11 cellular contexts compared by ENCODE assay signal in the genomic region with DNA sequence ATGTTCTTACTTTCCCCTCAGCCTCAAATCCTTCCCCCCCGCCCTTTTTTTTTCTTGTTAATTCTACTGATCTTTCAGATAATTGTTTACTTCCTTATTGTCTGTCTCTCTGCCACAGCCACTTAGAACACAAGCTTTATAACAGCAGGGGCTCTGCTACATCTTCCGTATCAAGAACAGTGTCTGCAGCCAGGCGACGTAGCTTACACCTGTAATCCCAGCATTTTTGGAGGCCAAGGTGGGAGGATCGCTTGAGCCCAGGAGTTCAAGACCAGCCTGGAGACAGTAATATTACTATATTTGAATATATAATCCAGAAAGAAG. TPM values are rescaled to one million over a fixed set of nuclear protein-coding genes. Genes with fewer than 3 reads are reported as not detected.
DNase-seq lines count a peak whose midpoint lies in the region; ATAC-seq, FAIRE-seq and TF ChIP-seq lines count a peak whose summit lies in the region.
"Had no signal": no experiment of that assay in that cellular context is flagged by ENCODE, and none has a peak within 500 bp of the region (broad histone marks: within the 10 kb centered on the region; RNA-seq: fewer than 3 reads in every experiment).

No MANE protein-coding gene starts in this region.

- CTCF ChIA-PET in activated CD4-positive, alpha-beta T cell treated with anti-CD3 and anti-CD28 coated beads, Interleukin-2, amount 10 ng/mL, durations not matched to agents 7 days and 5 days (lab: Charles Lee), result interaction anchor here (1.1 kb wide), 1 partner anchor 17 kb away, joined by 3 read pairs; no protein-coding TSS in a partner anchor
- CTCF ChIA-PET in SK-N-SH (lab: Yijun Ruan, JAX), result interaction anchor here (0.6 kb wide), 1 partner anchor 372 kb away, joined by 3 read pairs; no protein-coding TSS in a partner anchor

- peaks cover 85% of the 10 kb centered on the region for H4K20me1 ChIP-seq in SK-N-SH (ENCODE audit: insufficient read depth)
- peaks cover 17% of the 10 kb centered on the region for H4K20me1 ChIP-seq in keratinocyte (ENCODE audit: control insufficient read depth, extremely low read depth, insufficient read depth, low read length)

- peaks cover 40% of the 10 kb centered on the region for H3K4me1 Mint-ChIP-seq in activated CD4-positive, alpha-beta T cell treated with anti-CD3 and anti-CD28 coated beads, Interleukin-2, amount 10 ng/mL, durations not matched to agents 7 days and 5 days

- no peak for FAIRE-seq in keratinocyte (lab: Jason Lieb, UNC)

- H3K27ac ChIP-seq in SK-N-SH (ENCODE audit: low read depth in 2 of 2, low read length in 1 of 2), result peak overlapping the region; percentile 76 to 85; a peak in 3 of 4 replicates
- H3K27ac ChIP-seq in keratinocyte (ENCODE audit: control insufficient read depth, insufficient read depth, low read length), result no peak overlapping the region
- peak overlapping the region; percentile 4 to 42 for H3K27ac ChIP-seq in thoracic aorta
- H3K27ac ChIP-seq in substantia nigra (ENCODE audit: low read depth, low read length, poor library complexity, severe bottlenecking), result no peak overlapping the region
- H3K27ac ChIP-seq in upper lobe of left lung, result peak overlapping the region in 2 of 4 donors; percentile 17 to 29

- H3K36me3 Mint-ChIP-seq in activated CD4-positive, alpha-beta T cell treated with anti-CD3 and anti-CD28 coated beads, Interleukin-2, amount 10 ng/mL, durations not matched to agents 7 days and 5 days (ENCODE audit: low read depth), result peaks cover 14% of the 10 kb centered on the region

- no peak for TF ChIP-seq RAD21 in SK-N-SH (IDR thresholded peaks at IDR 0.05; ENCODE audit: low read length)

- H3K27me3 Mint-ChIP-seq in activated CD4-positive, alpha-beta T cell treated with anti-CD3 and anti-CD28 coated beads, Interleukin-2, amount 10 ng/mL, durations not matched to agents 7 days and 5 days, result no peaks in the 10 kb centered on the region

- no peak for TF ChIP-seq POLR2A in upper lobe of left lung (IDR thresholded peaks at IDR 0.05)

- H3K4me3 Mint-ChIP-seq in activated CD4-positive, alpha-beta T cell treated with anti-CD3 and anti-CD28 coated beads, Interleukin-2, amount 10 ng/mL, durations not matched to agents 7 days and 5 days, result no peak overlapping the region

- H3K36me3 ChIP-seq in SK-N-SH (replicated peaks in 1 of 2; ENCODE audit: control insufficient read depth in 1 of 2, insufficient read depth in 2 of 2, low read length in 1 of 2) (peaks cover 0 to 14% of the 10 kb centered on the region in 2 experiments), keratinocyte (ENCODE audit: control insufficient read depth in 2 of 2, extremely low read depth in 1 of 2, insufficient read depth in 2 of 2, low read length in 2 of 2) (no peaks in the 10 kb centered on the region), thoracic aorta (no peaks in the 10 kb centered on the region), upper lobe of left lung (no peaks in the 10 kb centered on the region)
- H3K36me3 ChIP-seq: BE2C had no signal

- H3K9me2 ChIP-seq in SK-N-SH, result no peaks in the 10 kb centered on the region

- POLR2A ChIA-PET in activated CD4-positive, alpha-beta T cell treated with anti-CD3 and anti-CD28 coated beads, Interleukin-2, amount 10 ng/mL, durations not matched to agents 7 days and 5 days (lab: Charles Lee), result no interaction called here
- POLR2A ChIA-PET in SK-N-SH (lab: Yijun Ruan, JAX), result no interaction called here

- H3K9me1 ChIP-seq in keratinocyte (ENCODE audit: control insufficient read depth, extremely low read depth, insufficient read depth, low read length), result no peaks in the 10 kb centered on the region

- H3K4me3 ChIP-seq in SK-N-SH (ENCODE audit: low read depth in 2 of 2, low read length in 1 of 2), result peak overlapping the region in 1 of 2 experiments; percentile 15; a peak in 1 of 4 replicates
- H3K4me3 ChIP-seq in keratinocyte (ENCODE audit: control insufficient read depth in 2 of 3, extremely low read depth in 1 of 3, insufficient read depth in 2 of 3, low read depth in 1 of 3, low read length in 3 of 3), result no peak overlapping the region
- no peak overlapping the region for H3K4me3 ChIP-seq in thoracic aorta
- no peak overlapping the region for H3K4me3 ChIP-seq in upper lobe of left lung

- DNase-seq in activated CD4-positive, alpha-beta T cell treated with anti-CD3 and anti-CD28 coated beads, Interleukin-2, amount 10 ng/mL, durations not matched to agents 7 days and 5 days, result no peak
- DNase-seq in activated CD4-positive, alpha-beta T cell treated with anti-CD3 and anti-CD28 coated beads for 48 hours, result no peak
- DNase-seq in SK-N-SH, result no peak
- DNase-seq in keratinocyte (ENCODE audit: low read depth, low spot score), result no peak
- DNase-seq in thoracic aorta (ENCODE audit: low spot score), result no peak
- no peak for DNase-seq in substantia nigra (lab: John Stamatoyannopoulos, UW)
- no peak for DNase-seq in upper lobe of left lung
- DNase-seq: BE2C; NCI-H1436 treated with DMSO at 0.1 percent for 48 hours; stimulated activated CD4-positive, alpha-beta T cell treated with anti-CD3 and anti-CD28 coated beads, Interleukin-1b, Interleukin-23, amount 100 ng/mL, for 48 hours had no signal

- H3F3A ChIP-seq in SK-N-SH (replicated peaks; ENCODE audit: insufficient read depth), result peaks cover 35% of the 10 kb centered on the region

- H3K4me1 ChIP-seq in SK-N-SH (ENCODE audit: control insufficient read depth in 1 of 2, insufficient read depth in 2 of 2, low read depth in 1 of 2, low read length in 1 of 2) (peaks cover 5 to 23% of the 10 kb centered on the region in 2 experiments), keratinocyte (ENCODE audit: control insufficient read depth, extremely low read depth, insufficient read depth, low read length) (peaks cover 17% of the 10 kb centered on the region), thoracic aorta (ENCODE audit: control insufficient read depth in 1 of 2, low read depth in 2 of 2) (peaks cover 47 to 78% of the 10 kb centered on the region in 2 donors), upper lobe of left lung (peaks cover 33 to 38% (median 35%) of the 10 kb centered on the region in 4 donors)

- dilution Hi-C loops in keratinocyte (cut with MboI; ENCODE audit: extremely low pct_ligation_motif_present, low sequenced_read_pairs), result no loop called here

- peaks cover 100% of the 10 kb centered on the region for H3K79me2 ChIP-seq in SK-N-SH (ENCODE audit: insufficient read depth)
- H3K79me2 ChIP-seq in keratinocyte (ENCODE audit: control insufficient read depth, insufficient read depth, low read length), result peaks cover 76% of the 10 kb centered on the region

- peaks cover 6% of the 10 kb centered on the region for H3K9me3 Mint-ChIP-seq in activated CD4-positive, alpha-beta T cell treated with anti-CD3 and anti-CD28 coated beads, Interleukin-2, amount 10 ng/mL, durations not matched to agents 7 days and 5 days

- no peak for TF ChIP-seq CTCF in SK-N-SH (IDR thresholded peaks at IDR 0.05)
- TF ChIP-seq CTCF in keratinocyte (optimal IDR thresholded peaks at IDR 0.05 in 1 of 3, IDR thresholded peaks at IDR 0.05 in 1 of 3, conservative IDR thresholded peaks at IDR 0.05 in 1 of 3; ENCODE audit: extremely low read depth in 1 of 3, insufficient read depth in 2 of 3, low read length in 3 of 3), result no peak
- TF ChIP-seq CTCF in thoracic aorta (IDR thresholded peaks at IDR 0.05), result no peak
- no peak for TF ChIP-seq CTCF in upper lobe of left lung (IDR thresholded peaks at IDR 0.05)

- no peaks in the 10 kb centered on the region for H3K9me3 ChIP-seq in SK-N-SH
- no peaks in the 10 kb centered on the region for H3K9me3 ChIP-seq in keratinocyte (ENCODE audit: control insufficient read depth, low read depth, low read length)
- H3K9me3 ChIP-seq in thoracic aorta, result no peaks in the 10 kb centered on the region
- H3K9me3 ChIP-seq in upper lobe of left lung, result no peaks in the 10 kb centered on the region
- H3K9me3 ChIP-seq: BE2C had no signal

- no peak for ATAC-seq in thoracic aorta (ENCODE audit: insufficient number of reproducible peaks, low FRiP score, low read depth)
- no peak for ATAC-seq in HG02642 (IDR thresholded peaks at IDR 0.05; ENCODE audit: poor library complexity, unreplicated experiment)
- ATAC-seq in upper lobe of left lung (ENCODE audit: low FRiP score in 2 of 2), result no peak

- peak overlapping the region; percentile 1; the same call in 1 of the 2 replicates for H3K9ac ChIP-seq in SK-N-SH
- H3K9ac ChIP-seq in keratinocyte (ENCODE audit: control insufficient read depth, extremely low read depth, insufficient read depth, low read length), result no peak overlapping the region

- WGBS in SK-N-SH (ENCODE audit: low lambda C conversion rate), result 67% methylated on average over 5 of the region's 5 CpGs
- WGBS in upper lobe of left lung, 2 donors, result 63 to 64% methylated on average over 5 of the region's 5 CpGs

- peak overlapping the region; percentile 36 for H3K4me2 ChIP-seq in SK-N-SH
- peak overlapping the region; percentile 18 for H3K4me2 ChIP-seq in keratinocyte (ENCODE audit: control insufficient read depth, extremely low read depth, insufficient read depth, low read depth, low read length)

- no peaks in the 10 kb centered on the region for H3K27me3 ChIP-seq in SK-N-SH (ENCODE audit: insufficient read depth)
- no peaks in the 10 kb centered on the region for H3K27me3 ChIP-seq in keratinocyte (ENCODE audit: control insufficient read depth, extremely low read depth, insufficient read depth, low read length)
- H3K27me3 ChIP-seq in thoracic aorta (replicated peaks; ENCODE audit: insufficient read depth), result no peaks in the 10 kb centered on the region
- H3K27me3 ChIP-seq in upper lobe of left lung, result no peaks in the 10 kb centered on the region
- H3K27me3 ChIP-seq: BE2C had no signal

- peak overlapping the region; percentile 3 for H3K27ac Mint-ChIP-seq in activated CD4-positive, alpha-beta T cell treated with anti-CD3 and anti-CD28 coated beads, Interleukin-2, amount 10 ng/mL, durations not matched to agents 7 days and 5 days

- H2AFZ ChIP-seq in SK-N-SH (ENCODE audit: low read depth) (no peak overlapping the region), keratinocyte (ENCODE audit: control insufficient read depth, low read length) (no peak overlapping the region)

- TF ChIP-seq EP300 in SK-N-SH (IDR thresholded peaks at IDR 0.05; ENCODE audit: borderline replicate concordance in 1 of 2, low read depth in 1 of 2, low read length in 1 of 2), result no peak
- TF ChIP-seq EP300 in upper lobe of left lung (IDR thresholded peaks at IDR 0.05), result no peak

RNA-seq across cellular contexts. Expression of a gene that starts 5.4 kb away (rescaled TPM):
- 10 to 100 TPM; 19.7 to 21.1 TPM for total RNA-seq in activated CD4-positive, alpha-beta T cell treated with anti-CD3 and anti-CD28 coated beads, Interleukin-2, amount 10 ng/mL, durations not matched to agents 7 days and 5 days
- polyA plus RNA-seq in SK-N-SH (2012; rRNA removed) (6.2 and 8.2 TPM in 2 replicates), keratinocyte (8.2 to 13.0 TPM (median 9.7 TPM) in 3 replicates)
- polyA plus RNA-seq in SK-N-SH (2012; cell fraction: cytosol; rRNA removed), result 8.9 and 10.4 TPM in 2 replicates
- 4.2 and 9.3 TPM in 2 replicates for polyA plus RNA-seq in SK-N-SH (2012; cell fraction: nucleus; rRNA removed)
- polyA plus RNA-seq in keratinocyte (2011; ENCODE audit: low read depth), result 21.1 TPM
- 6.4 and 11.9 TPM in 2 replicates for polyA plus RNA-seq in keratinocyte (2011; cell fraction: cytosol; rRNA removed)
- polyA plus RNA-seq in keratinocyte (2011; cell fraction: nucleus; rRNA removed), result 13.4 and 16.0 TPM in 2 replicates
- polyA plus RNA-seq in keratinocyte (2012; ENCODE audit: low replicate concordance), result 7.8 and 9.7 TPM in 2 replicates
- polyA minus RNA-seq in keratinocyte, result 4.0 to 21.7 TPM (median 13.3 TPM) in 3 replicates
- polyA minus RNA-seq in keratinocyte (2011; cell fraction: cytosol; rRNA and poly(A)+ RNA removed), result 11.7 TPM
- polyA minus RNA-seq in keratinocyte (2011; cell fraction: nucleus; rRNA and poly(A)+ RNA removed), result 16.2 and 33.3 TPM in 2 replicates
- total RNA-seq in thoracic aorta (10 to 100 TPM; 38.7 to 40.2 TPM), upper lobe of left lung (10 to 100 TPM; 21.3 to 47.1 (median 29.6) TPM)

Comparison
In these comparisons a context has a peak if more than half of its experiments do, and no peak if none do; other contexts are left out.
1. H3K27ac ChIP-seq: peak in SK-N-SH (2 of 2) and thoracic aorta (2 of 2); none in keratinocyte (single experiment) and substantia nigra (single experiment).